In the genomic region with DNA sequence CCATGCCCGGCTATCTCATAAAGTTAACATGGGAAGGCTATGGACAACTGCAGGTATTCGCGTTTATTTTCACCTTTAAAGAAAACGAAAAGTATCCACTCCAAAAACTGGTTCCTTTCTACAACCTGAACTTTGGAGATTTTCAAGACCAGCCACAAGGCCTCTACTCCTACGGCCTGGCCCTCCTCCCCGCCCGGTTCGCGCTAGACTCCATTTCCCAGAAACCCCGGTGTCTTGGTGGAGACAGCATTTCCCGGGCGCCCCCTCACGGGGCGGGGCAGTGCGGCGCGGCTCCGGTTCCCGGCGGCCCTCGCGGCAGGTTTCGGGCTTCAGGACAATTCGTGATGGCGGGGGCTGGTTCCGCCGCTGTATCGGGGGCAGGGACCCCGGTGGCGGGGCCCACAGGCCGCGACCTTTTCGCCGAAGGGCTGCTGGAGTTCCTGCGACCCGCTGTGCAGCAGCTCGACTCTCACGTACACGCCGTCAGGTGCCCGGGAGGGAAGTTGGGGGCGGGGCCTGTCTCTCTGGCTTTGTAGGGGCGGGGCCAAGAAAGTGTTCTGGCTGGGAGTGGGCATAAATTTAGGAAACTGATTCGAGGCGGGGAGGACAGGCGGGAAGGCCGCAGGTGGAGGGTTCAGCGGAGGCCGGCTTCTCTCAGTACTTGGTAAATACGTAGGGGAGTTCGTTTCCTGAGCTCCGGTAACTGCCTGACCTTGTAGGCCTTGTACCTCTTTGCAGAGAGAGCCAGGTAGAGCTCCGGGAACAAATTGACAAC, we compare ENCODE assay signal across 8 cellular contexts. TPM values are rescaled to one million over a fixed set of nuclear protein-coding genes. Genes with fewer than 3 reads are reported as not detected.
A peak's percentile ranks its signal among the peaks of the same experiment; 100 is the strongest.
DNase-seq lines count a peak whose midpoint lies in the region; ATAC-seq and TF ChIP-seq lines count a peak whose summit lies in the region.

A gene with protein sequence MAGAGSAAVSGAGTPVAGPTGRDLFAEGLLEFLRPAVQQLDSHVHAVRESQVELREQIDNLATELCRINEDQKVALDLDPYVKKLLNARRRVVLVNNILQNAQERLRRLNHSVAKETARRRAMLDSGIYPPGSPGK (plus strand): TSS at position 304 of the 775 bp plus-strand sequence. CDS start 41 bp downstream, at position 345.

- peaks cover 10% of the 10 kb centered on the region; the same call in 1 of the 2 replicates for H3K4me1 ChIP-seq in GM23248 (ENCODE audit: insufficient read depth)

- peak within 1 kb of the TSS; percentile 79 for H2AFZ ChIP-seq in GM23248

- no peak for TF ChIP-seq CTCF in RWPE1 (conservative IDR thresholded peaks at IDR 0.05; ENCODE audit: low read depth)

- peak within 1 kb of the TSS; percentile 88 to 98 (median 96) for H3K4me3 Mint-ChIP-seq in naive thymus-derived CD8-positive, alpha-beta T cell

- no peaks in the 10 kb centered on the region for H3K27me3 ChIP-seq in GM23248 (replicated peaks; ENCODE audit: insufficient read depth)

- H3F3A ChIP-seq in GM23248 (ENCODE audit: insufficient read depth), result peaks cover 35% of the 10 kb centered on the region

- H3K4me2 ChIP-seq in GM23248 (ENCODE audit: unreplicated experiment), result peak within 1 kb of the TSS; percentile 77

- peak; percentile 97 to 98 for ATAC-seq in naive thymus-derived CD8-positive, alpha-beta T cell

- DNase-seq in Daoy (ENCODE audit: low read depth) (peak; percentile 91), GM23248 (peak; percentile 96), Kasumi-1 (lab: John Stamatoyannopoulos, UW) (peak; percentile 91), RWPE1 (ENCODE audit: low spot score) (peak; percentile 91), fibroblast of gingiva (ENCODE audit: low read depth) (peak; percentile 85)
- peak; percentile 77 to 82 for DNase-seq in activated T-helper 1 cell treated with anti-CD3 and anti-CD28 coated beads, Interleukin-2, amount 50 U/mL, for 16 hours (ENCODE audit: low read depth in 1 of 2, low spot score in 1 of 2)
- DNase-seq in naive thymus-derived CD8-positive, alpha-beta T cell, result peak; percentile 81 to 94 (median 86)
- peak; percentile 73 to 97 (median 86) for DNase-seq in stimulated activated naive CD4-positive, alpha-beta T cell (lab: John Stamatoyannopoulos, UW)

- H3K27me3 Mint-ChIP-seq in naive thymus-derived CD8-positive, alpha-beta T cell, result no peaks in the 10 kb centered on the region

- in situ Hi-C loops in GM23248 (cut with MboI), result no loop called here

- peaks cover 19% of the 10 kb centered on the region for H3K79me2 ChIP-seq in GM23248 (ENCODE audit: insufficient read depth)

- no peaks in the 10 kb centered on the region for H3K9me3 ChIP-seq in GM23248 (ENCODE audit: low read depth)

- H3K36me3 Mint-ChIP-seq in naive thymus-derived CD8-positive, alpha-beta T cell, result peaks cover 0 to 33% (median 9%) of the 10 kb centered on the region in 3 donors

- POLR2A ChIA-PET in RWPE1 (lab: Yijun Ruan, JAX; ENCODE audit: low non-redundant PET), result interaction anchor here (0.9 kb wide), 1 partner anchor 25 kb away, joined by 4 read pairs; a partner anchor contains a TSS
- POLR2A ChIA-PET in naive thymus-derived CD8-positive, alpha-beta T cell (lab: Charles Lee), result interaction anchor here (0.7 to 2.7 kb wide), 11 partner anchors 8 to 305 kb away, joined by 3 to 34 read pairs (median 6); a partner anchor contains a TSS

- no peaks in the 10 kb centered on the region for H3K9me3 Mint-ChIP-seq in naive thymus-derived CD8-positive, alpha-beta T cell

- peak within 1 kb of the TSS; percentile 88 to 97 (median 95) for H3K27ac Mint-ChIP-seq in naive thymus-derived CD8-positive, alpha-beta T cell

- H3K9me2 ChIP-seq in GM23248 (ENCODE audit: insufficient read depth), result no peaks in the 10 kb centered on the region

- H3K27ac ChIP-seq in GM23248, result 0 out of 2 replicates have a peak within 1 kb of the TSS, but pooled peaks have one; percentile 18
- H3K27ac ChIP-seq in RWPE1, result peak within 1 kb of the TSS; percentile 88

- no peaks in the 10 kb centered on the region for H4K20me1 ChIP-seq in GM23248 (ENCODE audit: insufficient read depth)

- 3 to 4% methylated on average over 39 to 53 of the region's 53 CpGs for WGBS in GM23248 (ENCODE audit: low coverage in 1 of 2, low lambda C conversion rate in 2 of 2, missing lambda C conversion rate in 2 of 2), 2 experiments

- H3K4me3 ChIP-seq in GM23248, result peak within 1 kb of the TSS; percentile 85

- H3K36me3 ChIP-seq in GM23248 (ENCODE audit: low read depth), result peaks cover 27% of the 10 kb centered on the region

- H3K9ac ChIP-seq in GM23248, result peak within 1 kb of the TSS; percentile 75

- H3K4me1 Mint-ChIP-seq in naive thymus-derived CD8-positive, alpha-beta T cell, result peaks cover 0 to 21% (median 12%) of the 10 kb centered on the region in 4 donors

- CTCF ChIA-PET in RWPE1 (lab: Yijun Ruan, JAX), result no interaction called here

RNA-seq across cellular contexts. Expression of the gene that starts here (rescaled TPM):
- total RNA-seq in Daoy (2014; rRNA removed; shearing (Covaris generic)), result 45.0 and 58.5 TPM in 2 replicates
- 50.2 and 70.5 TPM in 2 replicates for total RNA-seq in GM23248 (2014; rRNA removed; shearing (Covaris generic))
- 82.1 and 83.8 TPM in 2 replicates for polyA plus RNA-seq in GM23248 (2016; fragmentation: Nextera tagmentation; extraction: Ambion mirVana)
- 10 to 100 TPM; 28.2 to 30.7 TPM for total RNA-seq in naive thymus-derived CD8-positive, alpha-beta T cell
- 10 to 100 TPM; 66.6 to 77.4 (median 72.3) TPM for polyA plus RNA-seq in naive thymus-derived CD8-positive, alpha-beta T cell

Comparison
In these comparisons a context has a peak if more than half of its experiments do, and no peak if none do; other contexts are left out.
1. Peak in every context shown above with its lines: DNase-seq, ATAC-seq, H3K4me3 ChIP-seq and H3K27ac ChIP-seq.